In the genomic region with DNA sequence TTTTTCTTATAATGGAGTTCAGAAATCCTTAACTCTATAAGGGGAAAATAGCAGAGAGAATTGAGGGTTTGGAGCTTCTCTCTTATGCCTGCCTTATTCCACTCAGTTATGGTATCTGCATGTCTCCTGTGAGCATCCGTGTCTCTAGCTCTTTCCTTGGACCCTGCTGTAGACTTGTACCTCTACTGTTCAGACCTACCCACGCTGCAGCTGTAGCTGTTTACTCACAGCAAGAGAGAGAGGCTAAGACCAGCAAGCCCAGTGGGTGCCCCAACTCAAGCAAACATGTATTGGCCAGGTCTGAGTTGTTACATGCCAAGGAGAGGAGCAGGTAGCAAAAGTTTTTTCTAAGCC, we compare ENCODE assay signal across 13 cellular contexts. TPM values are rescaled to one million over a fixed set of nuclear protein-coding genes. Genes with fewer than 3 reads are reported as not detected.
DNase-seq lines count a peak whose midpoint lies in the region; ATAC-seq, FAIRE-seq and TF ChIP-seq lines count a peak whose summit lies in the region.
"Had no signal": no experiment of that assay in that cellular context is flagged by ENCODE, and none has a peak within 500 bp of the region (broad histone marks: within the 10 kb centered on the region; RNA-seq: fewer than 3 reads in every experiment).

No MANE protein-coding gene starts in this region.

- H3K27me3 ChIP-seq in CD4-positive, alpha-beta T cell (ENCODE audit: control insufficient read depth, insufficient read depth, low read length): peaks cover 38% of the 10 kb centered on the region

- H3K4me3 Mint-ChIP-seq in stimulated activated naive B cell treated with anti-CD40 and anti-IgM and Interleukin-4, amounts not matched to agents 10 μg/mL and 1 μg/mL and 100 μg/mL, for 72 hours: peak overlapping the region in 1 of 2 donors; percentile 80
- H3K4me3 Mint-ChIP-seq in activated T-helper 17 cell treated with anti-CD3 and anti-CD28 coated beads, Interleukin-2, amount 50 U/mL, for 72 hours: no peak overlapping the region
- no peak overlapping the region for H3K4me3 Mint-ChIP-seq in CD4-positive, alpha-beta T cell

- ATAC-seq in GM19035 (IDR thresholded peaks at IDR 0.05; ENCODE audit: unreplicated experiment) (peak; percentile 23), GM21825 (IDR thresholded peaks at IDR 0.05; ENCODE audit: unreplicated experiment) (peak; percentile 26), HG03196 (IDR thresholded peaks at IDR 0.05; ENCODE audit: unreplicated experiment) (peak; percentile 22)
- peak; percentile 30 to 33 for ATAC-seq in stimulated activated naive B cell treated with anti-CD40 and anti-IgM and Interleukin-4, amounts not matched to agents 10 μg/mL and 1 μg/mL and 100 μg/mL, for 72 hours (replicated peaks)
- no peak for ATAC-seq in activated T-helper 17 cell treated with anti-CD3 and anti-CD28 coated beads, Interleukin-2, amount 50 U/mL, for 72 hours (replicated peaks)
- ATAC-seq in CD4-positive, alpha-beta T cell (ENCODE audit: poor library complexity): no peak
- ATAC-seq: left lobe of liver, PC-3 had no signal

- H3K4me1 Mint-ChIP-seq in stimulated activated naive B cell treated with anti-CD40 and anti-IgM and Interleukin-4, amounts not matched to agents 10 μg/mL and 1 μg/mL and 100 μg/mL, for 72 hours: peaks cover 8 to 13% of the 10 kb centered on the region in 2 donors
- H3K4me1 Mint-ChIP-seq in activated T-helper 17 cell treated with anti-CD3 and anti-CD28 coated beads, Interleukin-2, amount 50 U/mL, for 72 hours: no peaks in the 10 kb centered on the region
- H3K4me1 Mint-ChIP-seq in CD4-positive, alpha-beta T cell (ENCODE audit: low read depth): no peaks in the 10 kb centered on the region

- no peak for FAIRE-seq in kidney (lab: Jason Lieb, UNC)

- intact Hi-C loops in kidney (cut with DNase I): no loop called here
- intact Hi-C loops in CD4-positive, alpha-beta T cell (cut with DNase I, micrococcal nuclease): no loop called here

- H3K9me3 Mint-ChIP-seq in stimulated activated naive B cell treated with anti-CD40 and anti-IgM and Interleukin-4, amounts not matched to agents 10 μg/mL and 1 μg/mL and 100 μg/mL, for 72 hours: no peaks in the 10 kb centered on the region
- no peaks in the 10 kb centered on the region for H3K9me3 Mint-ChIP-seq in activated T-helper 17 cell treated with anti-CD3 and anti-CD28 coated beads, Interleukin-2, amount 50 U/mL, for 72 hours
- H3K9me3 Mint-ChIP-seq in CD4-positive, alpha-beta T cell: no peaks in the 10 kb centered on the region

- H3K4me1 ChIP-seq in kidney (ENCODE audit: control insufficient read depth in 1 of 2, insufficient read depth in 1 of 2, low read depth in 1 of 2, low read length in 2 of 2): no peaks in the 10 kb centered on the region

- H3K27ac Mint-ChIP-seq in stimulated activated naive B cell treated with anti-CD40 and anti-IgM and Interleukin-4, amounts not matched to agents 10 μg/mL and 1 μg/mL and 100 μg/mL, for 72 hours: peak overlapping the region; percentile 62
- no peak overlapping the region for H3K27ac Mint-ChIP-seq in activated T-helper 17 cell treated with anti-CD3 and anti-CD28 coated beads, Interleukin-2, amount 50 U/mL, for 72 hours
- H3K27ac Mint-ChIP-seq in CD4-positive, alpha-beta T cell: no peak overlapping the region

- POLR2A ChIA-PET in CD4-positive, alpha-beta T cell (lab: Charles Lee): no interaction called here

- CTCF ChIA-PET in CD4-positive, alpha-beta T cell (lab: Charles Lee): no interaction called here

- no peaks in the 10 kb centered on the region for H3K9me3 ChIP-seq in kidney (ENCODE audit: control insufficient read depth in 1 of 2, low read length in 2 of 2)
- H3K9me3 ChIP-seq in CD4-positive, alpha-beta T cell (ENCODE audit: control insufficient read depth, low read length): no peaks in the 10 kb centered on the region
- H3K9me3 ChIP-seq: neutrophil had no signal

- no peaks in the 10 kb centered on the region for H3K36me3 ChIP-seq in kidney (ENCODE audit: control insufficient read depth in 1 of 2, insufficient read depth in 2 of 2, low read length in 2 of 2)
- H3K36me3 ChIP-seq: neutrophil had no signal

- peaks cover 18 to 19% of the 10 kb centered on the region in 2 donors for H3K27me3 Mint-ChIP-seq in stimulated activated naive B cell treated with anti-CD40 and anti-IgM and Interleukin-4, amounts not matched to agents 10 μg/mL and 1 μg/mL and 100 μg/mL, for 72 hours
- peaks cover 52% of the 10 kb centered on the region for H3K27me3 Mint-ChIP-seq in activated T-helper 17 cell treated with anti-CD3 and anti-CD28 coated beads, Interleukin-2, amount 50 U/mL, for 72 hours
- H3K27me3 Mint-ChIP-seq in CD4-positive, alpha-beta T cell: peaks cover 68% of the 10 kb centered on the region

- no peak overlapping the region for H3K9ac ChIP-seq in kidney (ENCODE audit: low read length in 2 of 2)

- no peak for DNase-seq in stimulated activated naive B cell treated with anti-CD40 and anti-IgM and Interleukin-4, amounts not matched to agents 10 μg/mL and 1 μg/mL and 100 μg/mL, for 72 hours
- no peak for DNase-seq in kidney
- DNase-seq in CD4-positive, alpha-beta T cell: no peak
- DNase-seq: NCI-H187 had no signal

- H3K27ac ChIP-seq in kidney (ENCODE audit: low read depth in 2 of 2, low read length in 2 of 2): no peak overlapping the region
- H3K27ac ChIP-seq in CD4-positive, alpha-beta T cell (ENCODE audit: low read depth, low read length): no peak overlapping the region
- H3K27ac ChIP-seq: neutrophil had no signal

- no peaks in the 10 kb centered on the region for H3K36me3 Mint-ChIP-seq in stimulated activated naive B cell treated with anti-CD40 and anti-IgM and Interleukin-4, amounts not matched to agents 10 μg/mL and 1 μg/mL and 100 μg/mL, for 72 hours
- no peaks in the 10 kb centered on the region for H3K36me3 Mint-ChIP-seq in activated T-helper 17 cell treated with anti-CD3 and anti-CD28 coated beads, Interleukin-2, amount 50 U/mL, for 72 hours (ENCODE audit: low read depth)
- H3K36me3 Mint-ChIP-seq in CD4-positive, alpha-beta T cell (ENCODE audit: low read depth): no peaks in the 10 kb centered on the region

- no peak overlapping the region for H3K4me3 ChIP-seq in kidney (ENCODE audit: low read length in 2 of 2)

- no peak for TF ChIP-seq CTCF in kidney (IDR thresholded peaks at IDR 0.05; ENCODE audit: borderline replicate concordance, extremely low read depth, insufficient read depth)
- TF ChIP-seq CTCF in CD4-positive, alpha-beta T cell (IDR thresholded peaks at IDR 0.05): no peak

RNA-seq across cellular contexts. Expression of gene PCSK1, which starts 7.1 kb away (rescaled TPM):
- total RNA-seq in activated T-helper 17 cell treated with anti-CD3 and anti-CD28 coated beads, Interleukin-2, amount 50 U/mL, for 72 hours: not detected
- 1.0 TPM for total RNA-seq in kidney
- polyA plus RNA-seq in kidney (ENCODE audit: insufficient read depth, low read depth, low replicate concordance): 0.13 TPM
- total RNA-seq in CD4-positive, alpha-beta T cell: not detected
- total RNA-seq: activated CD8-positive, alpha-beta memory T cell treated with anti-CD3 and anti-CD28 coated beads for 36 hours; left lobe of liver; PC-3; T-helper 2 cell treated with Interferon-gamma antibody and Interleukin-4, amounts not matched to agents 100 ng/mL and 5 ng/mL, for 36 hours had no signal

Comparison
In these comparisons a context has a peak if more than half of its experiments do, and no peak if none do; other contexts are left out.
1. ATAC-seq: peak in GM19035 (single experiment), GM21825 (single experiment), HG03196 (single experiment) and stimulated activated naive B cell treated with anti-CD40 and anti-IgM and Interleukin-4, amounts not matched to agents 10 μg/mL and 1 μg/mL and 100 μg/mL, for 72 hours (2 of 2); none in activated T-helper 17 cell treated with anti-CD3 and anti-CD28 coated beads, Interleukin-2, amount 50 U/mL, for 72 hours (single experiment) and CD4-positive, alpha-beta T cell (single experiment).